Comparison of ENCODE assay signal across 11 cellular contexts in genomic region chr1:21659924-21660326, GRCh38. TPM values are rescaled to one million over a fixed set of nuclear protein-coding genes. Genes with fewer than 3 reads are reported as not detected.
DNase-seq lines count a peak whose midpoint lies in the region; ATAC-seq lines count a peak whose summit lies in the region.
"Had no signal": no experiment of that assay in that cellular context is flagged by ENCODE, and none has a peak within 500 bp of the region (broad histone marks: within the 10 kb centered on the region; RNA-seq: fewer than 3 reads in every experiment).

No MANE protein-coding gene starts in this region.

- CTCF ChIA-PET in CD8-positive, alpha-beta memory T cell (lab: Charles Lee) = interaction anchor here (0.9 to 1.4 kb wide), 4 partner anchors 10 to 122 kb away, joined by 3 to 4 read pairs (median 4); no protein-coding TSS in a partner anchor

- no peaks in the 10 kb centered on the region for H3K36me3 ChIP-seq in CD8-positive, alpha-beta memory T cell (ENCODE audit: insufficient read depth, low read length)
- H3K36me3 ChIP-seq: tibial artery had no signal

- H3K4me1 ChIP-seq in CD8-positive, alpha-beta memory T cell (ENCODE audit: insufficient read depth, low read length) = peaks cover 8% of the 10 kb centered on the region

- POLR2A ChIA-PET in CD8-positive, alpha-beta memory T cell (lab: Charles Lee) = no interaction called here
- POLR2A ChIA-PET in naive thymus-derived CD8-positive, alpha-beta T cell (lab: Charles Lee) = no interaction called here

- H3K27ac Mint-ChIP-seq in CD8-positive, alpha-beta memory T cell = no peak overlapping the region
- H3K27ac Mint-ChIP-seq in activated naive CD8-positive, alpha-beta T cell = no peak overlapping the region
- peak overlapping the region in 1 of 10 donors; percentile 59 for H3K27ac Mint-ChIP-seq in naive thymus-derived CD8-positive, alpha-beta T cell

- peak overlapping the region; percentile 45 for H3K4me3 ChIP-seq in CD8-positive, alpha-beta memory T cell (ENCODE audit: low read length)
- H3K4me3 ChIP-seq: tibial artery had no signal

- H3K27me3 ChIP-seq in CD8-positive, alpha-beta memory T cell (ENCODE audit: insufficient read depth, low read length, poor library complexity, severe bottlenecking) = peaks cover 13% of the 10 kb centered on the region

- in situ Hi-C loops in G401 (cut with HindIII; ENCODE audit: low sequenced_read_pairs) = no loop called here

- peaks cover 22 to 30% of the 10 kb centered on the region in 2 donors for H3K27me3 Mint-ChIP-seq in CD8-positive, alpha-beta memory T cell
- H3K27me3 Mint-ChIP-seq in activated naive CD8-positive, alpha-beta T cell = peaks cover 6% of the 10 kb centered on the region
- H3K27me3 Mint-ChIP-seq in naive thymus-derived CD8-positive, alpha-beta T cell = peaks cover 7 to 38% (median 14%) of the 10 kb centered on the region in 5 donors

- no peak for ATAC-seq in naive thymus-derived CD8-positive, alpha-beta T cell
- ATAC-seq in GM18873 (IDR thresholded peaks at IDR 0.05; ENCODE audit: low FRiP score, unreplicated experiment) = no peak

- H3K9me3 Mint-ChIP-seq in CD8-positive, alpha-beta memory T cell = no peaks in the 10 kb centered on the region
- H3K9me3 Mint-ChIP-seq in activated naive CD8-positive, alpha-beta T cell (ENCODE audit: low read depth) = no peaks in the 10 kb centered on the region
- H3K9me3 Mint-ChIP-seq in naive thymus-derived CD8-positive, alpha-beta T cell = no peaks in the 10 kb centered on the region

- H3K36me3 Mint-ChIP-seq in CD8-positive, alpha-beta memory T cell = no peaks in the 10 kb centered on the region
- H3K36me3 Mint-ChIP-seq in activated naive CD8-positive, alpha-beta T cell = no peaks in the 10 kb centered on the region
- H3K36me3 Mint-ChIP-seq in naive thymus-derived CD8-positive, alpha-beta T cell = peaks cover 0 to 3% (median 0%) of the 10 kb centered on the region in 3 donors

- DNase-seq in CD8-positive, alpha-beta memory T cell = peak in 1 of 5 donors; percentile 16
- DNase-seq in G401 (ENCODE audit: low spot score) = peak; percentile 54
- no peak for DNase-seq in naive thymus-derived CD8-positive, alpha-beta T cell
- no peak for DNase-seq in NCI-H2171 treated with DMSO at 0.1 percent for 48 hours (lab: John Stamatoyannopoulos, UW)
- DNase-seq in D341Med (ENCODE audit: low spot score) = no peak
- DNase-seq: activated T-cell treated with anti-CD3 and anti-CD28 coated beads, Interleukin-2, amount 50 U/mL, for 48 hours; stimulated activated CD8-positive, alpha-beta memory T cell treated with anti-CD3 and anti-CD28 coated beads, Interleukin-4, amount 100 ng/mL, for 48 hours had no signal

- H3K4me3 Mint-ChIP-seq in CD8-positive, alpha-beta memory T cell = peak overlapping the region in 3 of 7 donors; percentile 44 to 78 (median 50)
- peak overlapping the region; percentile 62 for H3K4me3 Mint-ChIP-seq in activated naive CD8-positive, alpha-beta T cell
- H3K4me3 Mint-ChIP-seq in naive thymus-derived CD8-positive, alpha-beta T cell = peak overlapping the region in 6 of 10 donors; percentile 28 to 65 (median 58)

- H3K27ac ChIP-seq in CD8-positive, alpha-beta memory T cell (ENCODE audit: low read depth, low read length) = no peak overlapping the region
- H3K27ac ChIP-seq: tibial artery had no signal

- no peaks in the 10 kb centered on the region for H3K9me3 ChIP-seq in CD8-positive, alpha-beta memory T cell (ENCODE audit: low read length)
- H3K9me3 ChIP-seq: tibial artery had no signal

- peaks cover 4 to 7% (median 5%) of the 10 kb centered on the region in 3 donors for H3K4me1 Mint-ChIP-seq in CD8-positive, alpha-beta memory T cell
- H3K4me1 Mint-ChIP-seq in activated naive CD8-positive, alpha-beta T cell (ENCODE audit: low read depth) = peaks cover 11% of the 10 kb centered on the region
- peaks cover 3 to 9% (median 5%) of the 10 kb centered on the region in 4 donors for H3K4me1 Mint-ChIP-seq in naive thymus-derived CD8-positive, alpha-beta T cell

RNA-seq across cellular contexts. Expression of gene RAP1GAP, which starts 9.2 kb away (rescaled TPM):
- under 1 TPM; 0.44 to 0.50 TPM for total RNA-seq in CD8-positive, alpha-beta memory T cell
- polyA plus RNA-seq in CD8-positive, alpha-beta memory T cell = not detected
- 3.7 and 4.8 TPM in 2 replicates for total RNA-seq in G401 (2014; rRNA removed; shearing (Covaris generic))
- under 1 TPM; 0.49 to 0.60 TPM for total RNA-seq in naive thymus-derived CD8-positive, alpha-beta T cell
- not detected for polyA plus RNA-seq in naive thymus-derived CD8-positive, alpha-beta T cell
- total RNA-seq: dermis microvascular lymphatic vessel endothelial cell had no signal
